In genomic region chr11:75292943-75293342, GRCh38 we compare ENCODE assay signal across 2 cellular contexts.
TF ChIP-seq lines count a peak whose summit lies in the region.

No MANE protein-coding gene starts in this region.

TF ChIP-seq in liver, 16 proteins besides CTCF, POLR2A, EP300 and RAD21:
- TF ChIP-seq NR2F2 (IDR thresholded peaks at IDR 0.05): peak; percentile 49
- TF ChIP-seq HNF4A (conservative IDR thresholded peaks at IDR 0.05): no peak

TF ChIP-seq in HepG2, 621 proteins besides CTCF, POLR2A, EP300 and RAD21:
- TF ChIP-seq, protein P1, sequence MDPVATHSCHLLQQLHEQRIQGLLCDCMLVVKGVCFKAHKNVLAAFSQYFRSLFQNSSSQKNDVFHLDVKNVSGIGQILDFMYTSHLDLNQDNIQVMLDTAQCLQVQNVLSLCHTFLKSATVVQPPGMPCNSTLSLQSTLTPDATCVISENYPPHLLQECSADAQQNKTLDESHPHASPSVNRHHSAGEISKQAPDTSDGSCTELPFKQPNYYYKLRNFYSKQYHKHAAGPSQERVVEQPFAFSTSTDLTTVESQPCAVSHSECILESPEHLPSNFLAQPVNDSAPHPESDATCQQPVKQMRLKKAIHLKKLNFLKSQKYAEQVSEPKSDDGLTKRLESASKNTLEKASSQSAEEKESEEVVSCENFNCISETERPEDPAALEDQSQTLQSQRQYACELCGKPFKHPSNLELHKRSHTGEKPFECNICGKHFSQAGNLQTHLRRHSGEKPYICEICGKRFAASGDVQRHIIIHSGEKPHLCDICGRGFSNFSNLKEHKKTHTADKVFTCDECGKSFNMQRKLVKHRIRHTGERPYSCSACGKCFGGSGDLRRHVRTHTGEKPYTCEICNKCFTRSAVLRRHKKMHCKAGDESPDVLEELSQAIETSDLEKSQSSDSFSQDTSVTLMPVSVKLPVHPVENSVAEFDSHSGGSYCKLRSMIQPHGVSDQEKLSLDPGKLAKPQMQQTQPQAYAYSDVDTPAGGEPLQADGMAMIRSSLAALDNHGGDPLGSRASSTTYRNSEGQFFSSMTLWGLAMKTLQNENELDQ (CRISPR knock-in tag; IDR thresholded peaks at IDR 0.05; ENCODE audit: borderline replicate concordance): no peak
- TF ChIP-seq ZNF766 (CRISPR knock-in tag; IDR thresholded peaks at IDR 0.05; ENCODE audit: borderline replicate concordance) (no peak), ZNF496 (CRISPR knock-in tag; IDR thresholded peaks at IDR 0.05; ENCODE audit: insufficient replicate concordance) (no peak), U2AF1 (optimal IDR thresholded peaks at IDR 0.05; ENCODE audit: low read depth, low read length) (no peak), ZNF816 (CRISPR knock-in tag; IDR thresholded peaks at IDR 0.05; ENCODE audit: borderline replicate concordance) (no peak), THAP11 (CRISPR knock-in tag; IDR thresholded peaks at IDR 0.05) (no peak), ZNF841 (CRISPR knock-in tag; IDR thresholded peaks at IDR 0.05; ENCODE audit: borderline replicate concordance) (no peak), HIVEP1 (CRISPR knock-in tag; IDR thresholded peaks at IDR 0.05) (no peak), ZFP91 (CRISPR knock-in tag; IDR thresholded peaks at IDR 0.05; ENCODE audit: borderline replicate concordance) (no peak), ZNF737 (CRISPR knock-in tag; IDR thresholded peaks at IDR 0.05; ENCODE audit: borderline replicate concordance) (no peak), ZNF747 (CRISPR knock-in tag; IDR thresholded peaks at IDR 0.05; ENCODE audit: borderline replicate concordance) (no peak)
- TF ChIP-seq, protein P2, sequence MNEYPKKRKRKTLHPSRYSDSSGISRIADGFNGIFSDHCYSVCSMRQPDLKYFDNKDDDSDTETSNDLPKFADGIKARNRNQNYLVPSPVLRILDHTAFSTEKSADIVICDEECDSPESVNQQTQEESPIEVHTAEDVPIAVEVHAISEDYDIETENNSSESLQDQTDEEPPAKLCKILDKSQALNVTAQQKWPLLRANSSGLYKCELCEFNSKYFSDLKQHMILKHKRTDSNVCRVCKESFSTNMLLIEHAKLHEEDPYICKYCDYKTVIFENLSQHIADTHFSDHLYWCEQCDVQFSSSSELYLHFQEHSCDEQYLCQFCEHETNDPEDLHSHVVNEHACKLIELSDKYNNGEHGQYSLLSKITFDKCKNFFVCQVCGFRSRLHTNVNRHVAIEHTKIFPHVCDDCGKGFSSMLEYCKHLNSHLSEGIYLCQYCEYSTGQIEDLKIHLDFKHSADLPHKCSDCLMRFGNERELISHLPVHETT (CRISPR knock-in tag; conservative IDR thresholded peaks at IDR 0.05): no peak
TF ChIP-seq in HepG2: peak in this region for 0.
